15 cellular contexts compared by ENCODE assay signal in the genomic region with DNA sequence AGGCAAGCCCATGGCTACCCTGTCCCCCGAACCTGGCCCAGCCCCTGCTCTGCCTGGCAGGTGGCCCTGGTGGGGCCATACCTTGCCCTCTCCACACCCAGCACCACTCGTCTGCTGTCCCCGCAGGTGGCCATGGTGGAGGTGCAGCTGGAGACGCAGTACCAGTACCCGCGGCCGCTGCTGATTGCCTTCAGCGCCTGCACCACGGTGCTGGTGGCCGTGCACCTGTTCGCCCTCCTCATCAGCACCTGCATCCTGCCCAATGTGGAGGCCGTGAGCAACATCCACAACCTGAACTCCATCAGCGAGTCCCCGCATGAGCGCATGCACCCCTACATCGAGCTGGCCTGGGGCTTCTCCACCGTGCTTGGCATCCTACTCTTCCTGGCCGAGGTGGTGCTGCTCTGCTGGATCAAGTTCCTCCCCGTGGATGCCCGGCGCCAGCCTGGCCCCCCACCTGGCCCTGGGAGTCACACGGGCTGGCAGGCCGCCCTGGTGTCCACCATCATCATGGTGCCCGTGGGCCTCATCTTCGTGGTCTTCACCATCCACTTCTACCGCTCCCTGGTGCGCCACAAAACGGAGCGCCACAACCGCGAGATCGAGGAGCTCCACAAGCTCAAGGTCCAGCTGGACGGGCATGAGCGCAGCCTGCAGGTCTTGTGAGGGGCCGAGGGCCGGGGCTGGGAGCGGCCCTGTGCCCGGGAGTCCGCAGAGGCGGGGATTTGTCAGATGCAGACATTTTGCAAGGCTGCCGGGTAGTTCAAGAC. TPM values are rescaled to one million over a fixed set of nuclear protein-coding genes. Genes with fewer than 3 reads are reported as not detected.
A peak's percentile ranks its signal among the peaks of the same experiment; 100 is the strongest.
DNase-seq lines count a peak whose midpoint lies in the region; ATAC-seq and TF ChIP-seq lines count a peak whose summit lies in the region.
"Had no signal": no experiment of that assay in that cellular context is flagged by ENCODE, and none has a peak within 500 bp of the region (broad histone marks: within the 10 kb centered on the region; RNA-seq: fewer than 3 reads in every experiment).

No MANE protein-coding gene starts in this region.

- H3K36me3 Mint-ChIP-seq in activated T-helper 1 cell treated with anti-CD3 and anti-CD28 coated beads, Interleukin-12 subunit alpha, Interleukin-12 subunit beta, Interleukin-2, Interleukin-4 antibody, amounts not matched to agents 30 ng/mL and 10 ng/mL and 1 ng/mL, durations not matched to agents 14 hours and 24 hours and 36 hours (ENCODE audit: low read depth) = peaks cover 21% of the 10 kb centered on the region
- peaks cover 12% of the 10 kb centered on the region for H3K36me3 Mint-ChIP-seq in activated naive CD8-positive, alpha-beta T cell treated with anti-CD3 and anti-CD28 coated beads, Interleukin-2, amount 50 U/mL, for 24 hours (ENCODE audit: low read depth)

- no peak for TF ChIP-seq EP300 in SK-N-SH (IDR thresholded peaks at IDR 0.05; ENCODE audit: borderline replicate concordance in 1 of 2, low read depth in 1 of 2, low read length in 1 of 2)

- H3K79me2 ChIP-seq in SK-N-SH (ENCODE audit: insufficient read depth) (peaks cover 6% of the 10 kb centered on the region), SU-DHL-6 (ENCODE audit: insufficient read depth, low read length) (no peaks in the 10 kb centered on the region; the same call in 1 of the 2 replicates)

- H2AFZ ChIP-seq in SK-N-SH (ENCODE audit: low read depth) (no peak overlapping the region), SU-DHL-6 (ENCODE audit: low read depth, low read length, severe bottlenecking) (no peak overlapping the region)

- no peaks in the 10 kb centered on the region for H3K9me3 Mint-ChIP-seq in activated T-helper 1 cell treated with anti-CD3 and anti-CD28 coated beads, Interleukin-12 subunit alpha, Interleukin-12 subunit beta, Interleukin-2, Interleukin-4 antibody, amounts not matched to agents 30 ng/mL and 10 ng/mL and 1 ng/mL, durations not matched to agents 14 hours and 24 hours and 36 hours
- no peaks in the 10 kb centered on the region for H3K9me3 Mint-ChIP-seq in activated naive CD8-positive, alpha-beta T cell treated with anti-CD3 and anti-CD28 coated beads, Interleukin-2, amount 50 U/mL, for 24 hours

- CTCF ChIA-PET in SK-N-SH (lab: Yijun Ruan, JAX) = interaction anchor here (0.6 to 0.7 kb wide), 2 partner anchors 21 to 134 kb away, joined by 3 read pairs; no protein-coding TSS in a partner anchor

- H3K36me3 ChIP-seq in SK-N-SH (replicated peaks in 1 of 2; ENCODE audit: control insufficient read depth in 1 of 2, insufficient read depth in 2 of 2, low read length in 1 of 2) (peaks cover 20 to 44% of the 10 kb centered on the region in 2 experiments), SU-DHL-6 (ENCODE audit: low read length) (peaks cover 15% of the 10 kb centered on the region; the same call in 1 of the 2 replicates), mucosa of descending colon (ENCODE audit: low read depth) (no peaks in the 10 kb centered on the region), upper lobe of right lung (no peaks in the 10 kb centered on the region)

- TF ChIP-seq CTCF in SK-N-SH (IDR thresholded peaks at IDR 0.05) (no peak), SU-DHL-6 (IDR thresholded peaks at IDR 0.05; ENCODE audit: insufficient read depth, low read length, poor library complexity, severe bottlenecking) (no peak), mucosa of descending colon (IDR thresholded peaks at IDR 0.05) (no peak), upper lobe of right lung (IDR thresholded peaks at IDR 0.05) (no peak)

- H3K27me3 Mint-ChIP-seq in activated T-helper 1 cell treated with anti-CD3 and anti-CD28 coated beads, Interleukin-12 subunit alpha, Interleukin-12 subunit beta, Interleukin-2, Interleukin-4 antibody, amounts not matched to agents 30 ng/mL and 10 ng/mL and 1 ng/mL, durations not matched to agents 14 hours and 24 hours and 36 hours (ENCODE audit: insufficient read depth) = no peaks in the 10 kb centered on the region
- no peaks in the 10 kb centered on the region for H3K27me3 Mint-ChIP-seq in activated naive CD8-positive, alpha-beta T cell treated with anti-CD3 and anti-CD28 coated beads, Interleukin-2, amount 50 U/mL, for 24 hours

- H3K27ac Mint-ChIP-seq in activated T-helper 1 cell treated with anti-CD3 and anti-CD28 coated beads, Interleukin-12 subunit alpha, Interleukin-12 subunit beta, Interleukin-2, Interleukin-4 antibody, amounts not matched to agents 30 ng/mL and 10 ng/mL and 1 ng/mL, durations not matched to agents 14 hours and 24 hours and 36 hours = no peak overlapping the region
- no peak overlapping the region for H3K27ac Mint-ChIP-seq in activated naive CD8-positive, alpha-beta T cell treated with anti-CD3 and anti-CD28 coated beads, Interleukin-2, amount 50 U/mL, for 24 hours

- H3K27ac ChIP-seq in SK-N-SH (ENCODE audit: low read depth in 2 of 2, low read length in 1 of 2) (no peak overlapping the region), SU-DHL-6 (ENCODE audit: low read depth, low read length) (peak overlapping the region; percentile 97), upper lobe of right lung (no peak overlapping the region)
- H3K27ac ChIP-seq: 22Rv1, C4-2B had no signal

- TF ChIP-seq RAD21 in SK-N-SH (IDR thresholded peaks at IDR 0.05; ENCODE audit: low read length) = no peak

- no peak overlapping the region for H3K9ac ChIP-seq in SK-N-SH
- peak overlapping the region; percentile 44 for H3K9ac ChIP-seq in SU-DHL-6 (ENCODE audit: low read length)

- 94% methylated on average over 36 of the region's 41 CpGs for WGBS in SK-N-SH (ENCODE audit: low lambda C conversion rate)

- H3K9me3 ChIP-seq in SK-N-SH (no peaks in the 10 kb centered on the region), SU-DHL-6 (ENCODE audit: insufficient read depth, low read length) (no peaks in the 10 kb centered on the region), mucosa of descending colon (no peaks in the 10 kb centered on the region), upper lobe of right lung (no peaks in the 10 kb centered on the region)

- H3K9me2 ChIP-seq in SK-N-SH = no peaks in the 10 kb centered on the region
- H3K9me2 ChIP-seq in SU-DHL-6 (replicated peaks; ENCODE audit: insufficient read depth, low read length) = no peaks in the 10 kb centered on the region

- H3K4me2 ChIP-seq in SK-N-SH (no peak overlapping the region), SU-DHL-6 (ENCODE audit: low read depth, low read length, poor library complexity, severe bottlenecking) (peak overlapping the region; percentile 54)

- H3K4me3 ChIP-seq in SK-N-SH (ENCODE audit: low read depth in 2 of 2, low read length in 1 of 2) (no peak overlapping the region), SU-DHL-6 (ENCODE audit: insufficient read depth, low read length, poor library complexity, severe bottlenecking) (no peak overlapping the region), mucosa of descending colon (no peak overlapping the region), upper lobe of right lung (no peak overlapping the region)

- H3K4me3 Mint-ChIP-seq in activated T-helper 1 cell treated with anti-CD3 and anti-CD28 coated beads, Interleukin-12 subunit alpha, Interleukin-12 subunit beta, Interleukin-2, Interleukin-4 antibody, amounts not matched to agents 30 ng/mL and 10 ng/mL and 1 ng/mL, durations not matched to agents 14 hours and 24 hours and 36 hours = no peak overlapping the region
- no peak overlapping the region for H3K4me3 Mint-ChIP-seq in activated naive CD8-positive, alpha-beta T cell treated with anti-CD3 and anti-CD28 coated beads, Interleukin-2, amount 50 U/mL, for 24 hours

- H3F3A ChIP-seq in SK-N-SH (replicated peaks; ENCODE audit: insufficient read depth) (peaks cover 10% of the 10 kb centered on the region), SU-DHL-6 (ENCODE audit: insufficient read depth) (peaks cover 46% of the 10 kb centered on the region)

- intact Hi-C loops in mucosa of descending colon (cut with DNase I, micrococcal nuclease) (no loop called here), upper lobe of right lung (cut with DNase I) (no loop called here)
- intact Hi-C loops in activated T-helper 1 cell treated with anti-CD3 and anti-CD28 coated beads, Interleukin-12 subunit alpha, Interleukin-12 subunit beta, Interleukin-2, Interleukin-4 antibody, amounts not matched to agents 30 ng/mL and 10 ng/mL and 1 ng/mL, durations not matched to agents 14 hours and 24 hours and 36 hours (cut with micrococcal nuclease) = no loop called here

- H4K20me1 ChIP-seq in SK-N-SH (ENCODE audit: insufficient read depth) (no peaks in the 10 kb centered on the region), SU-DHL-6 (ENCODE audit: low read depth, low read length) (no peaks in the 10 kb centered on the region)

- H3K4me1 ChIP-seq in SK-N-SH (ENCODE audit: control insufficient read depth in 1 of 2, insufficient read depth in 2 of 2, low read depth in 1 of 2, low read length in 1 of 2) (peaks cover 0 to 10% of the 10 kb centered on the region in 2 experiments; a peak in 1 of 4 replicates), mucosa of descending colon (ENCODE audit: low read depth) (no peaks in the 10 kb centered on the region), upper lobe of right lung (no peaks in the 10 kb centered on the region)

- H3K27me3 ChIP-seq in SK-N-SH (ENCODE audit: insufficient read depth) (no peaks in the 10 kb centered on the region), SU-DHL-6 (ENCODE audit: low read length) (no peaks in the 10 kb centered on the region), upper lobe of right lung (no peaks in the 10 kb centered on the region)

- no peaks in the 10 kb centered on the region for H3K4me1 Mint-ChIP-seq in activated T-helper 1 cell treated with anti-CD3 and anti-CD28 coated beads, Interleukin-12 subunit alpha, Interleukin-12 subunit beta, Interleukin-2, Interleukin-4 antibody, amounts not matched to agents 30 ng/mL and 10 ng/mL and 1 ng/mL, durations not matched to agents 14 hours and 24 hours and 36 hours (ENCODE audit: low read depth)
- H3K4me1 Mint-ChIP-seq in activated naive CD8-positive, alpha-beta T cell treated with anti-CD3 and anti-CD28 coated beads, Interleukin-2, amount 50 U/mL, for 24 hours = peaks cover 18% of the 10 kb centered on the region

- DNase-seq in SK-N-SH (peak; percentile 16), mucosa of descending colon (no peak), upper lobe of right lung (no peak)
- DNase-seq in activated T-helper 1 cell treated with anti-CD3 and anti-CD28 coated beads, Interleukin-12 subunit alpha, Interleukin-12 subunit beta, Interleukin-2, Interleukin-4 antibody, amounts not matched to agents 30 ng/mL and 10 ng/mL and 1 ng/mL, durations not matched to agents 14 hours and 24 hours and 36 hours (ENCODE audit: low spot score) = no peak
- DNase-seq in activated naive CD8-positive, alpha-beta T cell treated with anti-CD3 and anti-CD28 coated beads, Interleukin-2, amount 50 U/mL, for 24 hours = no peak
- DNase-seq: DMS153, NCI-H1092, NCI-H1694, SHP77 had no signal

- POLR2A ChIA-PET in SK-N-SH (lab: Yijun Ruan, JAX) = no interaction called here

- no peak for ATAC-seq in SK-N-SH treated with all-trans-retinoic acid at 6 μM for 48 hours
- ATAC-seq in mucosa of descending colon = peak; percentile 13
- ATAC-seq in upper lobe of right lung = peak; percentile 23
- no peak for ATAC-seq in HG03342 (IDR thresholded peaks at IDR 0.05; ENCODE audit: unreplicated experiment)
- ATAC-seq in activated naive CD8-positive, alpha-beta T cell treated with anti-CD3 and anti-CD28 coated beads, Interleukin-2, amount 50 U/mL, for 24 hours = no peak
- ATAC-seq: Panc1 had no signal

RNA-seq across cellular contexts. Expression of gene ORAI2, which starts 13.2 kb away (rescaled TPM):
- polyA plus RNA-seq in SK-N-SH (2012; rRNA removed) = 78.7 and 85.8 TPM in 2 replicates
- 45.2 and 61.9 TPM in 2 replicates for polyA plus RNA-seq in SK-N-SH (2012; cell fraction: cytosol; rRNA removed)
- 38.0 and 52.2 TPM in 2 replicates for polyA plus RNA-seq in SK-N-SH (2012; cell fraction: nucleus; rRNA removed)
- total RNA-seq in mucosa of descending colon (1 to 10 TPM; 2.8 to 9.8 (median 7.5) TPM), upper lobe of right lung (20.0 TPM)
- total RNA-seq in activated T-helper 1 cell treated with anti-CD3 and anti-CD28 coated beads, Interleukin-12 subunit alpha, Interleukin-12 subunit beta, Interleukin-2, Interleukin-4 antibody, amounts not matched to agents 30 ng/mL and 10 ng/mL and 1 ng/mL, durations not matched to agents 14 hours and 24 hours and 36 hours = 55.2 and 59.9 TPM in 2 replicates

RNA-seq across cellular contexts. Expression of gene ALKBH4, which starts 18.1 kb away (rescaled TPM):
- 13.7 and 18.1 TPM in 2 replicates for polyA plus RNA-seq in SK-N-SH (2012; rRNA removed)
- polyA plus RNA-seq in SK-N-SH (2012; cell fraction: cytosol; rRNA removed) = 7.6 and 13.8 TPM in 2 replicates
- 6.0 and 10.8 TPM in 2 replicates for polyA plus RNA-seq in SK-N-SH (2012; cell fraction: nucleus; rRNA removed)
- 10 to 100 TPM in 1 of 3 donors, 1 to 10 TPM in 2; 8.4 to 11.1 (median 10.0) TPM for total RNA-seq in mucosa of descending colon
- total RNA-seq in upper lobe of right lung = 7.4 TPM
- 10.7 and 11.2 TPM in 2 replicates for total RNA-seq in activated T-helper 1 cell treated with anti-CD3 and anti-CD28 coated beads, Interleukin-12 subunit alpha, Interleukin-12 subunit beta, Interleukin-2, Interleukin-4 antibody, amounts not matched to agents 30 ng/mL and 10 ng/mL and 1 ng/mL, durations not matched to agents 14 hours and 24 hours and 36 hours

RNA-seq across cellular contexts. Expression of gene LRWD1, which starts 18.2 kb away (rescaled TPM):
- 44.9 and 53.2 TPM in 2 replicates for polyA plus RNA-seq in SK-N-SH (2012; rRNA removed)
- polyA plus RNA-seq in SK-N-SH (2012; cell fraction: cytosol; rRNA removed) = 21.1 and 32.5 TPM in 2 replicates
- 89.9 and 156 TPM in 2 replicates for polyA plus RNA-seq in SK-N-SH (2012; cell fraction: nucleus; rRNA removed)
- total RNA-seq in mucosa of descending colon = 10 to 100 TPM; 12.7 to 17.6 (median 13.3) TPM
- 15.7 TPM for total RNA-seq in upper lobe of right lung
- 32.9 and 36.3 TPM in 2 replicates for total RNA-seq in activated T-helper 1 cell treated with anti-CD3 and anti-CD28 coated beads, Interleukin-12 subunit alpha, Interleukin-12 subunit beta, Interleukin-2, Interleukin-4 antibody, amounts not matched to agents 30 ng/mL and 10 ng/mL and 1 ng/mL, durations not matched to agents 14 hours and 24 hours and 36 hours

RNA-seq across cellular contexts. Expression of gene POLR2J, which starts 32.1 kb away (rescaled TPM):
- polyA plus RNA-seq in SK-N-SH (2012; rRNA removed) = 290 and 299 TPM in 2 replicates
- polyA plus RNA-seq in SK-N-SH (2012; cell fraction: cytosol; rRNA removed) = 218 and 258 TPM in 2 replicates
- polyA plus RNA-seq in SK-N-SH (2012; cell fraction: nucleus; rRNA removed) = 70.9 and 86.9 TPM in 2 replicates
- total RNA-seq in mucosa of descending colon (10 to 100 TPM; 44.0 to 59.3 (median 45.6) TPM), upper lobe of right lung (35.0 TPM)
- total RNA-seq in activated T-helper 1 cell treated with anti-CD3 and anti-CD28 coated beads, Interleukin-12 subunit alpha, Interleukin-12 subunit beta, Interleukin-2, Interleukin-4 antibody, amounts not matched to agents 30 ng/mL and 10 ng/mL and 1 ng/mL, durations not matched to agents 14 hours and 24 hours and 36 hours = 49.7 and 55.3 TPM in 2 replicates

RNA-seq across cellular contexts. Expression of gene PRKRIP1, which starts 50.4 kb away (rescaled TPM):
- polyA plus RNA-seq in SK-N-SH (2012; rRNA removed) = 41.2 and 55.0 TPM in 2 replicates
- 27.2 and 30.5 TPM in 2 replicates for polyA plus RNA-seq in SK-N-SH (2012; cell fraction: cytosol; rRNA removed)
- 216 and 262 TPM in 2 replicates for polyA plus RNA-seq in SK-N-SH (2012; cell fraction: nucleus; rRNA removed)
- total RNA-seq in mucosa of descending colon = 10 to 100 TPM; 15.1 to 24.1 (median 18.6) TPM
- 21.9 TPM for total RNA-seq in upper lobe of right lung
- 25.7 and 28.3 TPM in 2 replicates for total RNA-seq in activated T-helper 1 cell treated with anti-CD3 and anti-CD28 coated beads, Interleukin-12 subunit alpha, Interleukin-12 subunit beta, Interleukin-2, Interleukin-4 antibody, amounts not matched to agents 30 ng/mL and 10 ng/mL and 1 ng/mL, durations not matched to agents 14 hours and 24 hours and 36 hours

Comparison
In these comparisons a context has a peak if more than half of its experiments do, and no peak if none do; other contexts are left out.
1. ATAC-seq: peak in mucosa of descending colon (single experiment) and upper lobe of right lung (single experiment); none in SK-N-SH treated with all-trans-retinoic acid at 6 μM for 48 hours (single experiment), HG03342 (single experiment) and activated naive CD8-positive, alpha-beta T cell treated with anti-CD3 and anti-CD28 coated beads, Interleukin-2, amount 50 U/mL, for 24 hours (single experiment).